In the genomic region with DNA sequence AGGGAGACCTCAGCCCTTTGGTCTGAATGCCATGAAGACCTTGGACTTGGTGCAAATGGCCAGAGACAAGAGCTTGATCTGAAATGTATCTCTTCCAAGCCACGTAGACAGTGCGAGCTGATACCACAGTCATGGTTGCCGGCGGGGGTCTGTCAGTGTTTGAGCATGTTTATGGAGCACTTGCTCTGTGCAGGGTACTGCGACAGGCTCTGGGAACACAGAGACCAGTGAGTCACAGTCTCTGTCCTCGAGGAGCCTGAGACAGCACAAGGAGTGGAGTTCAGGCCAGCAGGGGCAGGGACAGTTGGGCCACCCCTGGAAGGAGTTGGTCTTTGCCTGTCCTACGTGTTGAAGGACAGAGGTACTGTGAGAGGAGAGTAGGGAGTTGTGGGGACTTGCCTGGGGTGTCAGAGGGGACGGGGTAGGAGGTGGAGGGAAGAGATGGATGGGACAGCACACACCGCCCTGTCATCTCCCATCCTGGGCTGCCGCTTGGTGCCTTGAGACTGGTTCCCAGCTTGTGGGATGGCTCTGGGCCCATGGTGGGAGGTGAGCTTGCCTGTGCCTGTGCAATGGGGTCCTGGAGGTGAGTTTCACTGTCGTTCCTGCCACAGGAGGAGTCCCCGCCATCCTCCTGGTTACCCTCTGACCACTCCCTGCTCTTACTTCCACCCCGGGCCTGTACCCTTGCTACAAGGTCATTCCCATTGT, we compare ENCODE assay signal across 16 cellular contexts. TPM values are rescaled to one million over a fixed set of nuclear protein-coding genes. Genes with fewer than 3 reads are reported as not detected.
DNase-seq lines count a peak whose midpoint lies in the region; ATAC-seq and TF ChIP-seq lines count a peak whose summit lies in the region.
"Had no signal": no experiment of that assay in that cellular context is flagged by ENCODE, and none has a peak within 500 bp of the region (broad histone marks: within the 10 kb centered on the region; RNA-seq: fewer than 3 reads in every experiment).

No MANE protein-coding gene starts in this region.

- H2BK120ac ChIP-seq in trophoblast cell (ENCODE audit: insufficient read depth, low read length, poor library complexity), result peak overlapping the region; percentile 1

- no peak overlapping the region for H3K23ac ChIP-seq in trophoblast cell (ENCODE audit: low read length)

- no peaks in the 10 kb centered on the region for H3K9me3 Mint-ChIP-seq in endodermal cell
- no peaks in the 10 kb centered on the region for H3K9me3 Mint-ChIP-seq in osteocyte (ENCODE audit: unreplicated experiment)
- H3K9me3 Mint-ChIP-seq: CD8-positive, alpha-beta memory T cell had no signal

- no peak overlapping the region for H3K4me3 Mint-ChIP-seq in endodermal cell
- no peak overlapping the region for H3K4me3 Mint-ChIP-seq in osteocyte (ENCODE audit: unreplicated experiment)
- H3K4me3 Mint-ChIP-seq: CD8-positive, alpha-beta memory T cell had no signal

- no peaks in the 10 kb centered on the region for H3K9me3 ChIP-seq in HEK293 (ENCODE audit: control insufficient read depth, insufficient read depth, low read depth, low read length)
- no peaks in the 10 kb centered on the region for H3K9me3 ChIP-seq in endodermal cell (ENCODE audit: control insufficient read depth, low read length)
- H3K9me3 ChIP-seq in lower lobe of right lung, result no peaks in the 10 kb centered on the region
- peaks cover 2% of the 10 kb centered on the region for H3K9me3 ChIP-seq in trophoblast cell (ENCODE audit: insufficient read depth, low read depth, low read length)
- H3K9me3 ChIP-seq: A549, BLaER1 had no signal

- H3K36me3 Mint-ChIP-seq in endodermal cell (ENCODE audit: low read depth) (no peaks in the 10 kb centered on the region), osteocyte (ENCODE audit: unreplicated experiment) (no peaks in the 10 kb centered on the region)
- H3K36me3 Mint-ChIP-seq: CD8-positive, alpha-beta memory T cell had no signal

- H3K4me2 ChIP-seq in trophoblast cell (ENCODE audit: low read length), result no peak overlapping the region
- H3K4me2 ChIP-seq: A549, BLaER1 had no signal

- no peak overlapping the region for H2BK12ac ChIP-seq in trophoblast cell (ENCODE audit: low read length)

- WGBS in endodermal cell (ENCODE audit: insufficient coverage in 1 of 2, insufficient read length in 1 of 2), 2 experiments, result 87 to 95% methylated on average over 10 to 13 of the region's 13 CpGs
- WGBS in trophoblast cell (ENCODE audit: extremely low coverage, insufficient coverage, insufficient read length), result no CpG with 5 or more reads among the region's 13 CpGs

- CTCF ChIA-PET in HEK293 (lab: Yijun Ruan, JAX), result no interaction called here

- H3K18ac ChIP-seq in trophoblast cell (ENCODE audit: low read length), result no peak overlapping the region

- no peaks in the 10 kb centered on the region for H3K79me2 ChIP-seq in trophoblast cell (ENCODE audit: control insufficient read depth, insufficient read depth, low read length, poor library complexity)

- H3K27ac ChIP-seq in HEK293 (ENCODE audit: extremely low read depth, low read depth, low read length) (no peak overlapping the region), endodermal cell (ENCODE audit: low read depth, low read length) (no peak overlapping the region), lower lobe of right lung (no peak overlapping the region), trophoblast cell (ENCODE audit: low read depth, low read length) (no peak overlapping the region)
- H3K27ac ChIP-seq: A549, BLaER1, GM23248 had no signal

- POLR2A ChIA-PET in HEK293 (lab: Yijun Ruan, JAX), result no interaction called here

- no peak overlapping the region for H4K8ac ChIP-seq in trophoblast cell (ENCODE audit: low read depth, low read length)

- ATAC-seq in lower lobe of right lung, result no peak
- ATAC-seq: A549, GM12878, HCT116 had no signal

- no peaks in the 10 kb centered on the region for H3K4me1 ChIP-seq in HEK293 (ENCODE audit: control insufficient read depth, insufficient read depth, low read length)
- no peaks in the 10 kb centered on the region for H3K4me1 ChIP-seq in endodermal cell (ENCODE audit: control insufficient read depth, insufficient read depth, low read length)
- no peaks in the 10 kb centered on the region for H3K4me1 ChIP-seq in lower lobe of right lung
- H3K4me1 ChIP-seq in trophoblast cell (ENCODE audit: control insufficient read depth in 1 of 2, insufficient read depth in 2 of 2, low read length in 2 of 2), result peaks cover 16 to 17% of the 10 kb centered on the region in 2 experiments
- H3K4me1 ChIP-seq: A549 had no signal

- peaks cover 4% of the 10 kb centered on the region for H3K79me1 ChIP-seq in trophoblast cell (ENCODE audit: low read length)

- no peak overlapping the region for H3K27ac Mint-ChIP-seq in endodermal cell
- H3K27ac Mint-ChIP-seq in osteocyte (ENCODE audit: unreplicated experiment), result no peak overlapping the region

- H3K9ac ChIP-seq in endodermal cell (ENCODE audit: extremely low read depth, low read length, poor library complexity, severe bottlenecking) (no peak overlapping the region), trophoblast cell (ENCODE audit: low read length) (no peak overlapping the region)
- H3K9ac ChIP-seq: BLaER1, GM23248 had no signal

- no peak overlapping the region for H3K14ac ChIP-seq in trophoblast cell (ENCODE audit: low read length)

- H4K12ac ChIP-seq in trophoblast cell (ENCODE audit: low read depth, low read length), result no peak overlapping the region

- no peak overlapping the region for H3K4ac ChIP-seq in trophoblast cell (ENCODE audit: low read depth, low read length)

- peak; percentile 33 for DNase-seq in endodermal cell
- peak; percentile 30 for DNase-seq in lower lobe of right lung
- no peak for DNase-seq in trophoblast cell
- no peak for DNase-seq in cerebellum (ENCODE audit: low spot score)
- DNase-seq in T1000 (lab: John Stamatoyannopoulos, UW), result no peak
- DNase-seq in osteocyte (ENCODE audit: extremely low spot score, unreplicated experiment), result no peak
- DNase-seq: CD8-positive, alpha-beta memory T cell; DMS79; GM23248; IMR-90 had no signal

- H3K27me3 ChIP-seq in endodermal cell (ENCODE audit: control insufficient read depth, insufficient read depth, low read length, poor library complexity, severe bottlenecking), result no peaks in the 10 kb centered on the region
- H3K27me3 ChIP-seq in lower lobe of right lung (ENCODE audit: low read depth), result no peaks in the 10 kb centered on the region
- no peaks in the 10 kb centered on the region for H3K27me3 ChIP-seq in trophoblast cell (ENCODE audit: insufficient read depth, low read length)
- H3K27me3 ChIP-seq: BLaER1 had no signal

- no peak overlapping the region for H2BK5ac ChIP-seq in trophoblast cell (ENCODE audit: low read depth, low read length, poor library complexity)

- H2AK5ac ChIP-seq in trophoblast cell (ENCODE audit: low read length), result no peak overlapping the region

- no peaks in the 10 kb centered on the region for H3K4me1 Mint-ChIP-seq in endodermal cell
- no peaks in the 10 kb centered on the region for H3K4me1 Mint-ChIP-seq in osteocyte (ENCODE audit: unreplicated experiment)
- H3K4me1 Mint-ChIP-seq: CD8-positive, alpha-beta memory T cell had no signal

- H3K4me3 ChIP-seq in HEK293 (ENCODE audit: low read depth, low read length) (no peak overlapping the region), endodermal cell (ENCODE audit: low read length) (no peak overlapping the region), lower lobe of right lung (no peak overlapping the region), trophoblast cell (ENCODE audit: low read depth, low read length) (no peak overlapping the region)
- H3K4me3 ChIP-seq: A549, BLaER1, GM12878, GM23248 had no signal

- no peaks in the 10 kb centered on the region for H3K27me3 Mint-ChIP-seq in endodermal cell (ENCODE audit: insufficient read depth)
- no peaks in the 10 kb centered on the region for H3K27me3 Mint-ChIP-seq in osteocyte (ENCODE audit: unreplicated experiment)

- no peak overlapping the region for H4K91ac ChIP-seq in trophoblast cell (ENCODE audit: low read depth, low read length)

- no peak overlapping the region for H2AFZ ChIP-seq in trophoblast cell (ENCODE audit: insufficient read depth, low read length, poor library complexity)
- H2AFZ ChIP-seq: GM23248 had no signal

- H3K36me3 ChIP-seq in HEK293 (ENCODE audit: control insufficient read depth in 2 of 2, insufficient read depth in 1 of 2, low read length in 2 of 2), result no peaks in the 10 kb centered on the region
- no peaks in the 10 kb centered on the region for H3K36me3 ChIP-seq in endodermal cell (ENCODE audit: control insufficient read depth, insufficient read depth, low read length)
- H3K36me3 ChIP-seq in lower lobe of right lung, result no peaks in the 10 kb centered on the region
- peaks cover 0 to 3% of the 10 kb centered on the region in 2 experiments for H3K36me3 ChIP-seq in trophoblast cell (ENCODE audit: control insufficient read depth in 1 of 2, insufficient read depth in 2 of 2, low read length in 2 of 2)
- H3K36me3 ChIP-seq: BLaER1 had no signal

- intact Hi-C loops in lower lobe of right lung (cut with DNase I), result no loop called here

- TF ChIP-seq CTCF in HEK293 (tag by site-specific recombination; IDR thresholded peaks at IDR 0.05) (no peak), endodermal cell (conservative IDR thresholded peaks at IDR 0.05) (no peak), lower lobe of right lung (IDR thresholded peaks at IDR 0.05) (no peak), osteocyte (IDR thresholded peaks at IDR 0.05) (no peak)

RNA-seq across cellular contexts. Expression of a gene that starts 39.5 kb away (rescaled TPM):
- total RNA-seq in endodermal cell (under 1 TPM; 0.26 to 0.73 TPM), lower lobe of right lung (1.7 TPM), cerebellum (1.5 TPM), osteocyte (not detected in 2 replicates)
- polyA plus RNA-seq in endodermal cell (2013, experiment 1 of 2), result 0.07 TPM
- 0.29 TPM for polyA plus RNA-seq in endodermal cell (2013, experiment 2 of 2)
- 75.0 and 76.0 TPM in 2 replicates for polyA plus RNA-seq in trophoblast cell (2013)
- total RNA-seq: G401, GM23248, IMR-90 had no signal
- polyA plus RNA-seq: IMR-90 had no signal

RNA-seq across cellular contexts. Expression of a gene that starts 51.6 kb away (rescaled TPM):
- 100 to 1,000 TPM; 402 to 408 TPM for total RNA-seq in endodermal cell
- 325 TPM for polyA plus RNA-seq in endodermal cell (2013, experiment 1 of 2)
- polyA plus RNA-seq in endodermal cell (2013, experiment 2 of 2), result 329 TPM
- 167 TPM for total RNA-seq in lower lobe of right lung
- 459 and 461 TPM in 2 replicates for polyA plus RNA-seq in trophoblast cell (2013)
- 81.5 TPM for total RNA-seq in cerebellum
- 205 and 219 TPM in 2 replicates for total RNA-seq in osteocyte

Comparison
In these comparisons a context has a peak if more than half of its experiments do, and no peak if none do; other contexts are left out.
1. DNase-seq: peak in endodermal cell (single experiment) and lower lobe of right lung (single experiment); none in trophoblast cell (0 of 2), cerebellum (single experiment), T1000 (single experiment) and osteocyte (single experiment).